ENCODE assay signal across 1 cellular context in the genomic region with DNA sequence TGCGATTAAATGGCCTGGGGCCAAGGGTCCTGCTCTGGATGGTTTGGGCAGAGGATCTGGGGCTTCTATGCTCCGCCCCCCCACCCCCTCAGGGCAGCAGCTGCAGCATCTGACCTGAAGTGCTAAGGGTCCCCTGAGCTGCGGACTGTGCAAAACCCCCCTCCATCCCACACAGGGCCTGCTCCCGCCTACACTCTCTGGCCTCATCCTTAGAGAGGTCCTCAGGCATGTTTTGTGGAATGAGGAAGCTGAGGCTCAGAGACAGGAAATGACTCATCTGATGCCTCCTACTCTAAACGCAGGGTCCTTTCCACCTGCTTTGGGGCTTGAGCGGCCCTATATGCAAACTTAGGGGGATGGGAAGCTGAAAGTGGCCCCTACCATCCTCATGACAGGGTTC.
TF ChIP-seq lines count a peak whose summit lies in the region.

No MANE protein-coding gene starts in this region.

TF ChIP-seq in K562, 482 proteins besides CTCF, POLR2A, EP300 and RAD21 (continued from another document and continues in another):
- TF ChIP-seq ARID4B (CRISPR knock-in tag; IDR thresholded peaks at IDR 0.05) (no peak), ZNF124 (CRISPR knock-in tag; IDR thresholded peaks at IDR 0.05) (no peak), TBP (optimal IDR thresholded peaks at IDR 0.05; ENCODE audit: low read depth, low read length) (no peak), ETV1 (tag; conservative IDR thresholded peaks at IDR 0.05; ENCODE audit: low read depth) (no peak), PRPF4 (IDR thresholded peaks at IDR 0.05; ENCODE audit: insufficient read depth, low read depth, low read length, poor library complexity, severe bottlenecking) (no peak), ZSCAN29 (IDR thresholded peaks at IDR 0.05) (no peak), NFIC (IDR thresholded peaks at IDR 0.05) (0 out of 2 replicates have a peak, but pooled peaks have one; percentile 28), L3MBTL2 (IDR thresholded peaks at IDR 0.05) (peak; percentile 44; the same call in 1 of the 2 replicates), ZNF589 (CRISPR knock-in tag; IDR thresholded peaks at IDR 0.05; ENCODE audit: low read depth) (0 out of 2 replicates have a peak, but pooled peaks have one; percentile 68), ZNF347 (CRISPR knock-in tag; IDR thresholded peaks at IDR 0.05; ENCODE audit: low read depth) (no peak), TRIM25 (IDR thresholded peaks at IDR 0.05; ENCODE audit: borderline replicate concordance) (no peak), EGR1 (conservative IDR thresholded peaks at IDR 0.05) (peak; percentile 92), PTBP1 (IDR thresholded peaks at IDR 0.05; ENCODE audit: low read depth, low read length) (no peak), SPI1 (IDR thresholded peaks at IDR 0.05; ENCODE audit: borderline replicate concordance, low read depth, low read length) (peak; percentile 67; the same call in 1 of the 2 replicates), MTA3 (IDR thresholded peaks at IDR 0.05; ENCODE audit: borderline replicate concordance) (no peak), ASH1L (IDR thresholded peaks at IDR 0.05; ENCODE audit: borderline replicate concordance, low read depth, partially characterized antibody) (no peak), NR4A1 (CRISPR knock-in tag; IDR thresholded peaks at IDR 0.05) (no peak), NR4A1 (tag; IDR thresholded peaks at IDR 0.05) (no peak), CREM (IDR thresholded peaks at IDR 0.05; ENCODE audit: low read depth) (peak; percentile 56), FOS (IDR thresholded peaks at IDR 0.05; ENCODE audit: extremely low read depth, insufficient read length) (no peak), ZBTB9 (CRISPR knock-in tag; IDR thresholded peaks at IDR 0.05) (no peak), TEAD4 (IDR thresholded peaks at IDR 0.05; ENCODE audit: low read length) (peak; percentile 65; the same call in 1 of the 2 replicates), TEAD4 (CRISPR knock-in tag; IDR thresholded peaks at IDR 0.05; ENCODE audit: borderline replicate concordance) (no peak), SMARCA4 (IDR thresholded peaks at IDR 0.05) (peak; percentile 77), FIP1L1 (IDR thresholded peaks at IDR 0.05; ENCODE audit: low read depth, low read length, poor library complexity, severe bottlenecking) (no peak), E4F1 (CRISPR knock-in tag; IDR thresholded peaks at IDR 0.05; ENCODE audit: borderline replicate concordance) (no peak), NRF1 (conservative IDR thresholded peaks at IDR 0.05 in 1 of 2, IDR thresholded peaks at IDR 0.05 in 1 of 2) (0 out of 4 replicates have a peak, but pooled peaks of 1 of the 2 experiments have one; percentile 26), HDAC2 (IDR thresholded peaks at IDR 0.05) (0 out of 2 replicates have a peak, but pooled peaks have one; percentile 25)
- TF ChIP-seq, protein P1, sequence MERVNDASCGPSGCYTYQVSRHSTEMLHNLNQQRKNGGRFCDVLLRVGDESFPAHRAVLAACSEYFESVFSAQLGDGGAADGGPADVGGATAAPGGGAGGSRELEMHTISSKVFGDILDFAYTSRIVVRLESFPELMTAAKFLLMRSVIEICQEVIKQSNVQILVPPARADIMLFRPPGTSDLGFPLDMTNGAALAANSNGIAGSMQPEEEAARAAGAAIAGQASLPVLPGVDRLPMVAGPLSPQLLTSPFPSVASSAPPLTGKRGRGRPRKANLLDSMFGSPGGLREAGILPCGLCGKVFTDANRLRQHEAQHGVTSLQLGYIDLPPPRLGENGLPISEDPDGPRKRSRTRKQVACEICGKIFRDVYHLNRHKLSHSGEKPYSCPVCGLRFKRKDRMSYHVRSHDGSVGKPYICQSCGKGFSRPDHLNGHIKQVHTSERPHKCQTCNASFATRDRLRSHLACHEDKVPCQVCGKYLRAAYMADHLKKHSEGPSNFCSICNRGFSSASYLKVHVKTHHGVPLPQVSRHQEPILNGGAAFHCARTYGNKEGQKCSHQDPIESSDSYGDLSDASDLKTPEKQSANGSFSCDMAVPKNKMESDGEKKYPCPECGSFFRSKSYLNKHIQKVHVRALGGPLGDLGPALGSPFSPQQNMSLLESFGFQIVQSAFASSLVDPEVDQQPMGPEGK (CRISPR knock-in tag; IDR thresholded peaks at IDR 0.05; ENCODE audit: borderline replicate concordance): no peak
- TF ChIP-seq, protein P2, sequence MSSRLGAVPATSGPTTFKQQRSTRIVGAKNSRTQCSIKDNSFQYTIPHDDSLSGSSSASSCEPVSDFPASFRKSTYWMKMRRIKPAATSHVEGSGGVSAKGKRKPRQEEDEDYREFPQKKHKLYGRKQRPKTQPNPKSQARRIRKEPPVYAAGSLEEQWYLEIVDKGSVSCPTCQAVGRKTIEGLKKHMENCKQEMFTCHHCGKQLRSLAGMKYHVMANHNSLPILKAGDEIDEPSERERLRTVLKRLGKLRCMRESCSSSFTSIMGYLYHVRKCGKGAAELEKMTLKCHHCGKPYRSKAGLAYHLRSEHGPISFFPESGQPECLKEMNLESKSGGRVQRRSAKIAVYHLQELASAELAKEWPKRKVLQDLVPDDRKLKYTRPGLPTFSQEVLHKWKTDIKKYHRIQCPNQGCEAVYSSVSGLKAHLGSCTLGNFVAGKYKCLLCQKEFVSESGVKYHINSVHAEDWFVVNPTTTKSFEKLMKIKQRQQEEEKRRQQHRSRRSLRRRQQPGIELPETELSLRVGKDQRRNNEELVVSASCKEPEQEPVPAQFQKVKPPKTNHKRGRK (tag; IDR thresholded peaks at IDR 0.05): no peak
- TF ChIP-seq, protein P3, sequence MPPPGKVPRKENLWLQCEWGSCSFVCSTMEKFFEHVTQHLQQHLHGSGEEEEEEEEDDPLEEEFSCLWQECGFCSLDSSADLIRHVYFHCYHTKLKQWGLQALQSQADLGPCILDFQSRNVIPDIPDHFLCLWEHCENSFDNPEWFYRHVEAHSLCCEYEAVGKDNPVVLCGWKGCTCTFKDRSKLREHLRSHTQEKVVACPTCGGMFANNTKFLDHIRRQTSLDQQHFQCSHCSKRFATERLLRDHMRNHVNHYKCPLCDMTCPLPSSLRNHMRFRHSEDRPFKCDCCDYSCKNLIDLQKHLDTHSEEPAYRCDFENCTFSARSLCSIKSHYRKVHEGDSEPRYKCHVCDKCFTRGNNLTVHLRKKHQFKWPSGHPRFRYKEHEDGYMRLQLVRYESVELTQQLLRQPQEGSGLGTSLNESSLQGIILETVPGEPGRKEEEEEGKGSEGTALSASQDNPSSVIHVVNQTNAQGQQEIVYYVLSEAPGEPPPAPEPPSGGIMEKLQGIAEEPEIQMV (tag; conservative IDR thresholded peaks at IDR 0.05; ENCODE audit: low read depth): no peak
- TF ChIP-seq, protein P4, sequence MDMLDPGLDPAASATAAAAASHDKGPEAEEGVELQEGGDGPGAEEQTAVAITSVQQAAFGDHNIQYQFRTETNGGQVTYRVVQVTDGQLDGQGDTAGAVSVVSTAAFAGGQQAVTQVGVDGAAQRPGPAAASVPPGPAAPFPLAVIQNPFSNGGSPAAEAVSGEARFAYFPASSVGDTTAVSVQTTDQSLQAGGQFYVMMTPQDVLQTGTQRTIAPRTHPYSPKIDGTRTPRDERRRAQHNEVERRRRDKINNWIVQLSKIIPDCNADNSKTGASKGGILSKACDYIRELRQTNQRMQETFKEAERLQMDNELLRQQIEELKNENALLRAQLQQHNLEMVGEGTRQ (CRISPR knock-in tag; IDR thresholded peaks at IDR 0.05): no peak
- TF ChIP-seq, protein P5, sequence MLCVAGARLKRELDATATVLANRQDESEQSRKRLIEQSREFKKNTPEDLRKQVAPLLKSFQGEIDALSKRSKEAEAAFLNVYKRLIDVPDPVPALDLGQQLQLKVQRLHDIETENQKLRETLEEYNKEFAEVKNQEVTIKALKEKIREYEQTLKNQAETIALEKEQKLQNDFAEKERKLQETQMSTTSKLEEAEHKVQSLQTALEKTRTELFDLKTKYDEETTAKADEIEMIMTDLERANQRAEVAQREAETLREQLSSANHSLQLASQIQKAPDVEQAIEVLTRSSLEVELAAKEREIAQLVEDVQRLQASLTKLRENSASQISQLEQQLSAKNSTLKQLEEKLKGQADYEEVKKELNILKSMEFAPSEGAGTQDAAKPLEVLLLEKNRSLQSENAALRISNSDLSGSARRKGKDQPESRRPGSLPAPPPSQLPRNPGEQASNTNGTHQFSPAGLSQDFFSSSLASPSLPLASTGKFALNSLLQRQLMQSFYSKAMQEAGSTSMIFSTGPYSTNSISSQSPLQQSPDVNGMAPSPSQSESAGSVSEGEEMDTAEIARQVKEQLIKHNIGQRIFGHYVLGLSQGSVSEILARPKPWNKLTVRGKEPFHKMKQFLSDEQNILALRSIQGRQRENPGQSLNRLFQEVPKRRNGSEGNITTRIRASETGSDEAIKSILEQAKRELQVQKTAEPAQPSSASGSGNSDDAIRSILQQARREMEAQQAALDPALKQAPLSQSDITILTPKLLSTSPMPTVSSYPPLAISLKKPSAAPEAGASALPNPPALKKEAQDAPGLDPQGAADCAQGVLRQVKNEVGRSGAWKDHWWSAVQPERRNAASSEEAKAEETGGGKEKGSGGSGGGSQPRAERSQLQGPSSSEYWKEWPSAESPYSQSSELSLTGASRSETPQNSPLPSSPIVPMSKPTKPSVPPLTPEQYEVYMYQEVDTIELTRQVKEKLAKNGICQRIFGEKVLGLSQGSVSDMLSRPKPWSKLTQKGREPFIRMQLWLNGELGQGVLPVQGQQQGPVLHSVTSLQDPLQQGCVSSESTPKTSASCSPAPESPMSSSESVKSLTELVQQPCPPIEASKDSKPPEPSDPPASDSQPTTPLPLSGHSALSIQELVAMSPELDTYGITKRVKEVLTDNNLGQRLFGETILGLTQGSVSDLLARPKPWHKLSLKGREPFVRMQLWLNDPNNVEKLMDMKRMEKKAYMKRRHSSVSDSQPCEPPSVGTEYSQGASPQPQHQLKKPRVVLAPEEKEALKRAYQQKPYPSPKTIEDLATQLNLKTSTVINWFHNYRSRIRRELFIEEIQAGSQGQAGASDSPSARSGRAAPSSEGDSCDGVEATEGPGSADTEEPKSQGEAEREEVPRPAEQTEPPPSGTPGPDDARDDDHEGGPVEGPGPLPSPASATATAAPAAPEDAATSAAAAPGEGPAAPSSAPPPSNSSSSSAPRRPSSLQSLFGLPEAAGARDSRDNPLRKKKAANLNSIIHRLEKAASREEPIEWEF (CRISPR knock-in tag; IDR thresholded peaks at IDR 0.05): no peak
